8 cellular contexts compared by ENCODE assay signal in the genomic region with DNA sequence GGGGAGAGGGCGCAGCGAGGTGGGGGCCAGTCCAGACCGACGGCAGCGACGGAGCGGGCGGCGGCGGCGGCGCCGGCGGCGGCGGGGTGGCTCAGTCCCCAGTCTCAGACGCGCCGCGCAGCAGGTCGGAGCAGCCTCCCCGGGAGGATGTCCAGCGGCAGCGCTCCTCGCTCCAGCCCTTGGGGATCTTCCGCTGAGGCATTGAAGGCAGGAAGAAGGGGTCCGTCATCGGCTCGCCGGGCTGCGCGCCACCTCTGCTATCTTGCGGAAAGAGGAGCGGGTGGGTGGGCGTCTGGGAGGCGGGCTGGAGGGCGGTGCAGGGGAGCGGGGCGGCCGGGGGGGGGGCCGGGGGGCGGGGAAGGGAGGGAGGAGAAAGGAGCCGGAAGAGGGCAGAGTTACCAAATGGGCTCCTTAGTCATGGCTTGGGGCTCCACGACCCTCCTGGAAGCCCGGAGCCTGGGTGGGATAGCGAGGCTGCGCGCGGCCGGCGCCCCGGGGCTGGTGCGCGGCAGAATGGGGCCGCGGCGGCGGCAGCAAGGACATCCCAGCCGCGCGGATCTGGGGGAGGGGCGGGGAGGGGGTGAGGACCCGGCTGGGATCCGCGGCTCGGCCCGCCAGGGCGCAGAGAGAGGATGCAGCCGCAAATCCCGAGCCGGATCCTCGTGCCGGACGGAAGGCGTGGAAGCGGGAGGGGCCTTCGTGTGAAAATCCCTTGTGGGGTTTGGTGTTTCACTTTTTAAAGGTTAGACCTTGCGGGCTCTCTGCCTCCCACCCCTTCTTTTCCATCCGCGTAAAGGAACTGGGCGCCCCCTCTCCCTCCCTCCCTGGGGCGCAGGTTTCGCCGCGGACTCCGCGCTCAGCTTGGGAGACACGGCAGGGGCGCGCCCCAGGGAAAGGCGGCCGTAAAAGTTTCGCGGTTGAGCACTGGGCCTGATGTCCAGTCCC. TPM values are rescaled to one million over a fixed set of nuclear protein-coding genes. Genes with fewer than 3 reads are reported as not detected.
A peak's percentile ranks its signal among the peaks of the same experiment; 100 is the strongest.
DNase-seq lines count a peak whose midpoint lies in the region; ATAC-seq and TF ChIP-seq lines count a peak whose summit lies in the region.
"Had no signal": no experiment of that assay in that cellular context is flagged by ENCODE, and none has a peak within 500 bp of the region (broad histone marks: within the 10 kb centered on the region; RNA-seq: fewer than 3 reads in every experiment).

A gene with protein sequence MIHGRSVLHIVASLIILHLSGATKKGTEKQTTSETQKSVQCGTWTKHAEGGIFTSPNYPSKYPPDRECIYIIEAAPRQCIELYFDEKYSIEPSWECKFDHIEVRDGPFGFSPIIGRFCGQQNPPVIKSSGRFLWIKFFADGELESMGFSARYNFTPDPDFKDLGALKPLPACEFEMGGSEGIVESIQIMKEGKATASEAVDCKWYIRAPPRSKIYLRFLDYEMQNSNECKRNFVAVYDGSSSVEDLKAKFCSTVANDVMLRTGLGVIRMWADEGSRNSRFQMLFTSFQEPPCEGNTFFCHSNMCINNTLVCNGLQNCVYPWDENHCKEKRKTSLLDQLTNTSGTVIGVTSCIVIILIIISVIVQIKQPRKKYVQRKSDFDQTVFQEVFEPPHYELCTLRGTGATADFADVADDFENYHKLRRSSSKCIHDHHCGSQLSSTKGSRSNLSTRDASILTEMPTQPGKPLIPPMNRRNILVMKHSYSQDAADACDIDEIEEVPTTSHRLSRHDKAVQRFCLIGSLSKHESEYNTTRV (minus strand): TSS at position 267 of the 945 bp plus-strand sequence. CDS start 696 bp downstream, outside the sequence.

- peak within 1 kb of the TSS; percentile 20 for H3K4me3 Mint-ChIP-seq in stimulated activated effector memory CD8-positive, alpha-beta T cell treated with anti-CD3 and anti-CD28 coated beads, Interleukin-12 subunit alpha, Interleukin-12 subunit beta, amount 100 ng/mL, for 72 hours

- DNase-seq in NCI-H1105 (lab: John Stamatoyannopoulos, UW) = peak; percentile 37
- no peak for DNase-seq in fibroblast of the aortic adventitia (ENCODE audit: low read depth)
- no peak for DNase-seq in stimulated activated effector memory CD8-positive, alpha-beta T cell treated with anti-CD3 and anti-CD28 coated beads, Interleukin-12 subunit alpha, Interleukin-12 subunit beta, amount 100 ng/mL, for 72 hours (ENCODE audit: low spot score in 2 of 2)
- DNase-seq in DMS79 (lab: John Stamatoyannopoulos, UW) = no peak
- no peak for DNase-seq in KG1 (lab: John Stamatoyannopoulos, UW)

- peaks cover 20% of the 10 kb centered on the region for H3K9me3 Mint-ChIP-seq in stimulated activated effector memory CD8-positive, alpha-beta T cell treated with anti-CD3 and anti-CD28 coated beads, Interleukin-12 subunit alpha, Interleukin-12 subunit beta, amount 100 ng/mL, for 72 hours

- H3K4me3 ChIP-seq in fibroblast of the aortic adventitia (ENCODE audit: low read depth, low read length) = peak within 1 kb of the TSS; percentile 9
- H3K4me3 ChIP-seq: K562 had no signal

- no peaks in the 10 kb centered on the region for H3K36me3 Mint-ChIP-seq in stimulated activated effector memory CD8-positive, alpha-beta T cell treated with anti-CD3 and anti-CD28 coated beads, Interleukin-12 subunit alpha, Interleukin-12 subunit beta, amount 100 ng/mL, for 72 hours

- no peak for TF ChIP-seq CTCF in fibroblast of the aortic adventitia (IDR thresholded peaks at IDR 0.05; ENCODE audit: insufficient read depth, low read length)

- no peaks in the 10 kb centered on the region for H3K4me1 Mint-ChIP-seq in stimulated activated effector memory CD8-positive, alpha-beta T cell treated with anti-CD3 and anti-CD28 coated beads, Interleukin-12 subunit alpha, Interleukin-12 subunit beta, amount 100 ng/mL, for 72 hours

- ATAC-seq in GM19023 (IDR thresholded peaks at IDR 0.05; ENCODE audit: unreplicated experiment) = peak; percentile 36
- ATAC-seq in stimulated activated effector memory CD8-positive, alpha-beta T cell treated with anti-CD3 and anti-CD28 coated beads, Interleukin-12 subunit alpha, Interleukin-12 subunit beta, amount 100 ng/mL, for 72 hours = no peak
- ATAC-seq in HG02970 (IDR thresholded peaks at IDR 0.05; ENCODE audit: low FRiP score, unreplicated experiment) = no peak
- ATAC-seq: K562 had no signal

- H3K27ac Mint-ChIP-seq in stimulated activated effector memory CD8-positive, alpha-beta T cell treated with anti-CD3 and anti-CD28 coated beads, Interleukin-12 subunit alpha, Interleukin-12 subunit beta, amount 100 ng/mL, for 72 hours = no peak within 1 kb of the TSS

RNA-seq across cellular contexts. Expression of the gene that starts here (rescaled TPM):
- not detected in 2 replicates for total RNA-seq in fibroblast of the aortic adventitia (ENCODE audit: low replicate concordance)
- total RNA-seq: K562 had no signal
